In the genomic region with DNA sequence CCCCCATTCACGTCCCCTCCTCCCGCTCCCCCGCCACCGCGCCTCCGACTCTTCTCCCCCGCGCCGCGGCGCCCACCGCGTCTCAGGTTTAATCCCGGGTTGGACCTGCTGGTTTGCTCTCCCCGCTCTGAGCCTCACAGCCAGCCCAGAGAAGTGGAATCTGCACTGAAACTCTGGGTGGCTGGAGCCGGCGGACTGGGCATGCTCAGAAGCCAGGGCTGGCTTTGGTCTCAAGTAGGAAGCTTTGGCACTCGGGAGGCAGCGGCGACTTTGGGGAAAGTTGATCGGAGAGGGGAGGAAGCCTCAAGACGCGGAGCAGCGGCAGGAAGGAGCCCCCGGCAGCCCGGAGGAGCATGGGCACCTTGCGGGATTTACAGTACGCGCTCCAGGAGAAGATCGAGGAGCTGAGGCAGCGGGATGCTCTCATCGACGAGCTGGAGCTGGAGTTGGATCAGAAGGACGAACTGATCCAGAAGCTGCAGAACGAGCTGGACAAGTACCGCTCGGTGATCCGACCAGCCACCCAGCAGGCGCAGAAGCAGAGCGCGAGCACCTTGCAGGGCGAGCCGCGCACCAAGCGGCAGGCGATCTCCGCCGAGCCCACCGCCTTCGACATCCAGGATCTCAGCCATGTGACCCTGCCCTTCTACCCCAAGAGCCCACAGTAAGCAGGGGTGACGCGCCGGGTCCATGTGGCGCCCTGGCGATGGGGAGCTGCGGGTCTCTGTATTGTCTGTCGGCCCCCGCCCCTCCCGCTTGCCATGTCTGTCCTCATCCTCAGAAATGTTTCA, we compare ENCODE assay signal across 1 cellular context.
TF ChIP-seq lines count a peak whose summit lies in the region.

A gene (plus strand): TSS at position 250 of the 791 bp plus-strand sequence.

TF ChIP-seq in WTC11, 78 proteins besides CTCF, POLR2A, EP300 and RAD21 (continued from another document and continues in another):
- TF ChIP-seq, protein P1, sequence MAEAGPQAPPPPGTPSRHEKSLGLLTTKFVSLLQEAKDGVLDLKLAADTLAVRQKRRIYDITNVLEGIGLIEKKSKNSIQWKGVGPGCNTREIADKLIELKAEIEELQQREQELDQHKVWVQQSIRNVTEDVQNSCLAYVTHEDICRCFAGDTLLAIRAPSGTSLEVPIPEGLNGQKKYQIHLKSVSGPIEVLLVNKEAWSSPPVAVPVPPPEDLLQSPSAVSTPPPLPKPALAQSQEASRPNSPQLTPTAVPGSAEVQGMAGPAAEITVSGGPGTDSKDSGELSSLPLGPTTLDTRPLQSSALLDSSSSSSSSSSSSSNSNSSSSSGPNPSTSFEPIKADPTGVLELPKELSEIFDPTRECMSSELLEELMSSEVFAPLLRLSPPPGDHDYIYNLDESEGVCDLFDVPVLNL (CRISPR knock-in tag; IDR thresholded peaks at IDR 0.05; ENCODE audit: borderline replicate concordance, low read depth) = no peak
- no peak for TF ChIP-seq NFATC4 (CRISPR knock-in tag; IDR thresholded peaks at IDR 0.05)
- peak; percentile 16; the same call in 1 of the 2 replicates for TF ChIP-seq ZBTB21 (CRISPR knock-in tag; IDR thresholded peaks at IDR 0.05; ENCODE audit: borderline replicate concordance)
- TF ChIP-seq, protein P2, sequence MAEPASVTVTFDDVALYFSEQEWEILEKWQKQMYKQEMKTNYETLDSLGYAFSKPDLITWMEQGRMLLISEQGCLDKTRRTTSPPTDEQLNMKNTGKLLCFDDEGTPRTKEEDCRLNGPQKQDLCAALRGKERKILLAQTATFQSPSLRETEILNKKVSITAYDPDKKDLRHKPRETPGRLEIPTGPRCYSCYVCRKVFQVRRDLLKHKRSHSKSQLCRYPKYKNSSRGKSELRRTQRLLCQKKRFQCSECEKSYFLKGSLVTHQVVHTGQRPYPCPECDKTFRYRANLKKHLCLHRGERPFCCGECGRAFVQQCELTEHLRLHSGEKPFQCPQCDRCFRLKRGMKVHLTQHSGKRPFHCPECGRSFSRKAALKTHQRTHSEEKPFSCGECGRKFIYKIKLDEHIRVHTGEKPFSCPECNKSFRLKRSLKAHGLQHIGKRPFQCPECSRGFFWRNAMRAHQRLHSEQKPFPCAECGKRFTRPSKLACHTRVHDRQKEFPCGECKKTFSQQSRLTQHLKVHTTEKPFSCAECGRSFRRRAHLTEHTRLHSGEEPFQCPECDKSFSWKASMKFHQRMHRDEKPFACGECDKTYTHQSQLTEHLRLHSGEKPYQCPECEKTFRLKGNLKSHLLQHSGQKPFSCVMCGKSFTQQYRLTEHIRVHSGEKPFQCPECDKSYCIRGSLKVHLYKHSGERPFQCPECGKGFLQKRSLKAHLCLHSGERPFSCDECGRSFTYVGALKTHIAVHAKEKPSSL (CRISPR knock-in tag; conservative IDR thresholded peaks at IDR 0.05) = no peak
- TF ChIP-seq, protein P3, sequence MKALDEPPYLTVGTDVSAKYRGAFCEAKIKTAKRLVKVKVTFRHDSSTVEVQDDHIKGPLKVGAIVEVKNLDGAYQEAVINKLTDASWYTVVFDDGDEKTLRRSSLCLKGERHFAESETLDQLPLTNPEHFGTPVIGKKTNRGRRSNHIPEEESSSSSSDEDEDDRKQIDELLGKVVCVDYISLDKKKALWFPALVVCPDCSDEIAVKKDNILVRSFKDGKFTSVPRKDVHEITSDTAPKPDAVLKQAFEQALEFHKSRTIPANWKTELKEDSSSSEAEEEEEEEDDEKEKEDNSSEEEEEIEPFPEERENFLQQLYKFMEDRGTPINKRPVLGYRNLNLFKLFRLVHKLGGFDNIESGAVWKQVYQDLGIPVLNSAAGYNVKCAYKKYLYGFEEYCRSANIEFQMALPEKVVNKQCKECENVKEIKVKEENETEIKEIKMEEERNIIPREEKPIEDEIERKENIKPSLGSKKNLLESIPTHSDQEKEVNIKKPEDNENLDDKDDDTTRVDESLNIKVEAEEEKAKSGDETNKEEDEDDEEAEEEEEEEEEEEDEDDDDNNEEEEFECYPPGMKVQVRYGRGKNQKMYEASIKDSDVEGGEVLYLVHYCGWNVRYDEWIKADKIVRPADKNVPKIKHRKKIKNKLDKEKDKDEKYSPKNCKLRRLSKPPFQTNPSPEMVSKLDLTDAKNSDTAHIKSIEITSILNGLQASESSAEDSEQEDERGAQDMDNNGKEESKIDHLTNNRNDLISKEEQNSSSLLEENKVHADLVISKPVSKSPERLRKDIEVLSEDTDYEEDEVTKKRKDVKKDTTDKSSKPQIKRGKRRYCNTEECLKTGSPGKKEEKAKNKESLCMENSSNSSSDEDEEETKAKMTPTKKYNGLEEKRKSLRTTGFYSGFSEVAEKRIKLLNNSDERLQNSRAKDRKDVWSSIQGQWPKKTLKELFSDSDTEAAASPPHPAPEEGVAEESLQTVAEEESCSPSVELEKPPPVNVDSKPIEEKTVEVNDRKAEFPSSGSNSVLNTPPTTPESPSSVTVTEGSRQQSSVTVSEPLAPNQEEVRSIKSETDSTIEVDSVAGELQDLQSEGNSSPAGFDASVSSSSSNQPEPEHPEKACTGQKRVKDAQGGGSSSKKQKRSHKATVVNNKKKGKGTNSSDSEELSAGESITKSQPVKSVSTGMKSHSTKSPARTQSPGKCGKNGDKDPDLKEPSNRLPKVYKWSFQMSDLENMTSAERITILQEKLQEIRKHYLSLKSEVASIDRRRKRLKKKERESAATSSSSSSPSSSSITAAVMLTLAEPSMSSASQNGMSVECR (CRISPR knock-in tag; IDR thresholded peaks at IDR 0.05; ENCODE audit: borderline replicate concordance) = peak; percentile 82; the same call in 1 of the 2 replicates
- TF ChIP-seq FOXK1 (CRISPR knock-in tag; IDR thresholded peaks at IDR 0.05) = peak; percentile 55
- TF ChIP-seq TEAD1 (CRISPR knock-in tag; IDR thresholded peaks at IDR 0.05) = peak; percentile 26; the same call in 1 of the 2 replicates
- no peak for TF ChIP-seq GABPB1 (CRISPR knock-in tag; IDR thresholded peaks at IDR 0.05)
- TF ChIP-seq, protein P4, sequence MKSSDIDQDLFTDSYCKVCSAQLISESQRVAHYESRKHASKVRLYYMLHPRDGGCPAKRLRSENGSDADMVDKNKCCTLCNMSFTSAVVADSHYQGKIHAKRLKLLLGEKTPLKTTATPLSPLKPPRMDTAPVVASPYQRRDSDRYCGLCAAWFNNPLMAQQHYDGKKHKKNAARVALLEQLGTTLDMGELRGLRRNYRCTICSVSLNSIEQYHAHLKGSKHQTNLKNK (CRISPR knock-in tag; IDR thresholded peaks at IDR 0.05) = no peak
- TF ChIP-seq, protein P5, sequence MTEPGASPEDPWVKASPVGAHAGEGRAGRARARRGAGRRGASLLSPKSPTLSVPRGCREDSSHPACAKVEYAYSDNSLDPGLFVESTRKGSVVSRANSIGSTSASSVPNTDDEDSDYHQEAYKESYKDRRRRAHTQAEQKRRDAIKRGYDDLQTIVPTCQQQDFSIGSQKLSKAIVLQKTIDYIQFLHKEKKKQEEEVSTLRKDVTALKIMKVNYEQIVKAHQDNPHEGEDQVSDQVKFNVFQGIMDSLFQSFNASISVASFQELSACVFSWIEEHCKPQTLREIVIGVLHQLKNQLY (CRISPR knock-in tag; IDR thresholded peaks at IDR 0.05) = no peak
- no peak for TF ChIP-seq ZNF317 (CRISPR knock-in tag; IDR thresholded peaks at IDR 0.05; ENCODE audit: borderline replicate concordance, low read depth)
- TF ChIP-seq GTF2I (CRISPR knock-in tag; conservative IDR thresholded peaks at IDR 0.05) = no peak
- TF ChIP-seq SMAD4 (CRISPR knock-in tag; IDR thresholded peaks at IDR 0.05) = no peak
- TF ChIP-seq SMAD3 (CRISPR knock-in tag; IDR thresholded peaks at IDR 0.05; ENCODE audit: borderline replicate concordance) = no peak
- TF ChIP-seq, protein P6, sequence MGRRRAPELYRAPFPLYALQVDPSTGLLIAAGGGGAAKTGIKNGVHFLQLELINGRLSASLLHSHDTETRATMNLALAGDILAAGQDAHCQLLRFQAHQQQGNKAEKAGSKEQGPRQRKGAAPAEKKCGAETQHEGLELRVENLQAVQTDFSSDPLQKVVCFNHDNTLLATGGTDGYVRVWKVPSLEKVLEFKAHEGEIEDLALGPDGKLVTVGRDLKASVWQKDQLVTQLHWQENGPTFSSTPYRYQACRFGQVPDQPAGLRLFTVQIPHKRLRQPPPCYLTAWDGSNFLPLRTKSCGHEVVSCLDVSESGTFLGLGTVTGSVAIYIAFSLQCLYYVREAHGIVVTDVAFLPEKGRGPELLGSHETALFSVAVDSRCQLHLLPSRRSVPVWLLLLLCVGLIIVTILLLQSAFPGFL (CRISPR knock-in tag; IDR thresholded peaks at IDR 0.05; ENCODE audit: borderline replicate concordance) = no peak
- TF ChIP-seq, protein P7, sequence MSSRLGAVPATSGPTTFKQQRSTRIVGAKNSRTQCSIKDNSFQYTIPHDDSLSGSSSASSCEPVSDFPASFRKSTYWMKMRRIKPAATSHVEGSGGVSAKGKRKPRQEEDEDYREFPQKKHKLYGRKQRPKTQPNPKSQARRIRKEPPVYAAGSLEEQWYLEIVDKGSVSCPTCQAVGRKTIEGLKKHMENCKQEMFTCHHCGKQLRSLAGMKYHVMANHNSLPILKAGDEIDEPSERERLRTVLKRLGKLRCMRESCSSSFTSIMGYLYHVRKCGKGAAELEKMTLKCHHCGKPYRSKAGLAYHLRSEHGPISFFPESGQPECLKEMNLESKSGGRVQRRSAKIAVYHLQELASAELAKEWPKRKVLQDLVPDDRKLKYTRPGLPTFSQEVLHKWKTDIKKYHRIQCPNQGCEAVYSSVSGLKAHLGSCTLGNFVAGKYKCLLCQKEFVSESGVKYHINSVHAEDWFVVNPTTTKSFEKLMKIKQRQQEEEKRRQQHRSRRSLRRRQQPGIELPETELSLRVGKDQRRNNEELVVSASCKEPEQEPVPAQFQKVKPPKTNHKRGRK (CRISPR knock-in tag; IDR thresholded peaks at IDR 0.05; ENCODE audit: borderline replicate concordance) = no peak
- TF ChIP-seq ZNF138 (CRISPR knock-in tag; conservative IDR thresholded peaks at IDR 0.05) = no peak
- no peak for TF ChIP-seq ZNF263 (CRISPR knock-in tag; IDR thresholded peaks at IDR 0.05; ENCODE audit: low read depth)
- TF ChIP-seq, protein P8, sequence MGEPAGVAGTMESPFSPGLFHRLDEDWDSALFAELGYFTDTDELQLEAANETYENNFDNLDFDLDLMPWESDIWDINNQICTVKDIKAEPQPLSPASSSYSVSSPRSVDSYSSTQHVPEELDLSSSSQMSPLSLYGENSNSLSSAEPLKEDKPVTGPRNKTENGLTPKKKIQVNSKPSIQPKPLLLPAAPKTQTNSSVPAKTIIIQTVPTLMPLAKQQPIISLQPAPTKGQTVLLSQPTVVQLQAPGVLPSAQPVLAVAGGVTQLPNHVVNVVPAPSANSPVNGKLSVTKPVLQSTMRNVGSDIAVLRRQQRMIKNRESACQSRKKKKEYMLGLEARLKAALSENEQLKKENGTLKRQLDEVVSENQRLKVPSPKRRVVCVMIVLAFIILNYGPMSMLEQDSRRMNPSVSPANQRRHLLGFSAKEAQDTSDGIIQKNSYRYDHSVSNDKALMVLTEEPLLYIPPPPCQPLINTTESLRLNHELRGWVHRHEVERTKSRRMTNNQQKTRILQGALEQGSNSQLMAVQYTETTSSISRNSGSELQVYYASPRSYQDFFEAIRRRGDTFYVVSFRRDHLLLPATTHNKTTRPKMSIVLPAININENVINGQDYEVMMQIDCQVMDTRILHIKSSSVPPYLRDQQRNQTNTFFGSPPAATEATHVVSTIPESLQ (CRISPR knock-in tag; IDR thresholded peaks at IDR 0.05) = no peak
- TF ChIP-seq, protein P9, sequence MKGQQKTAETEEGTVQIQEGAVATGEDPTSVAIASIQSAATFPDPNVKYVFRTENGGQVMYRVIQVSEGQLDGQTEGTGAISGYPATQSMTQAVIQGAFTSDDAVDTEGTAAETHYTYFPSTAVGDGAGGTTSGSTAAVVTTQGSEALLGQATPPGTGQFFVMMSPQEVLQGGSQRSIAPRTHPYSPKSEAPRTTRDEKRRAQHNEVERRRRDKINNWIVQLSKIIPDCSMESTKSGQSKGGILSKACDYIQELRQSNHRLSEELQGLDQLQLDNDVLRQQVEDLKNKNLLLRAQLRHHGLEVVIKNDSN (CRISPR knock-in tag; IDR thresholded peaks at IDR 0.05) = peak; percentile 85
- no peak for TF ChIP-seq ESRRA (CRISPR knock-in tag; IDR thresholded peaks at IDR 0.05; ENCODE audit: borderline replicate concordance)
- peak; percentile 34; the same call in 1 of the 2 replicates for TF ChIP-seq SP1 (CRISPR knock-in tag; conservative IDR thresholded peaks at IDR 0.05)
- TF ChIP-seq NR2C2 (CRISPR knock-in tag; IDR thresholded peaks at IDR 0.05) = no peak
- TF ChIP-seq MYBL2 (CRISPR knock-in tag; IDR thresholded peaks at IDR 0.05) = no peak
- TF ChIP-seq ZNF219 (CRISPR knock-in tag; IDR thresholded peaks at IDR 0.05; ENCODE audit: borderline replicate concordance) = no peak
- 0 out of 2 replicates have a peak, but pooled peaks have one; percentile 26 for TF ChIP-seq RELA (CRISPR knock-in tag; IDR thresholded peaks at IDR 0.05; ENCODE audit: borderline replicate concordance)
- TF ChIP-seq ATF1 (CRISPR knock-in tag; IDR thresholded peaks at IDR 0.05) = no peak
- TF ChIP-seq, protein P10, sequence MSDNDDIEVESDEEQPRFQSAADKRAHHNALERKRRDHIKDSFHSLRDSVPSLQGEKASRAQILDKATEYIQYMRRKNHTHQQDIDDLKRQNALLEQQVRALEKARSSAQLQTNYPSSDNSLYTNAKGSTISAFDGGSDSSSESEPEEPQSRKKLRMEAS (CRISPR knock-in tag; IDR thresholded peaks at IDR 0.05) = peak; percentile 84
- TF ChIP-seq ZNF671 (CRISPR knock-in tag; IDR thresholded peaks at IDR 0.05) = no peak
- TF ChIP-seq PRRX2 (CRISPR knock-in tag; IDR thresholded peaks at IDR 0.05) = no peak
- TF ChIP-seq, protein P11, sequence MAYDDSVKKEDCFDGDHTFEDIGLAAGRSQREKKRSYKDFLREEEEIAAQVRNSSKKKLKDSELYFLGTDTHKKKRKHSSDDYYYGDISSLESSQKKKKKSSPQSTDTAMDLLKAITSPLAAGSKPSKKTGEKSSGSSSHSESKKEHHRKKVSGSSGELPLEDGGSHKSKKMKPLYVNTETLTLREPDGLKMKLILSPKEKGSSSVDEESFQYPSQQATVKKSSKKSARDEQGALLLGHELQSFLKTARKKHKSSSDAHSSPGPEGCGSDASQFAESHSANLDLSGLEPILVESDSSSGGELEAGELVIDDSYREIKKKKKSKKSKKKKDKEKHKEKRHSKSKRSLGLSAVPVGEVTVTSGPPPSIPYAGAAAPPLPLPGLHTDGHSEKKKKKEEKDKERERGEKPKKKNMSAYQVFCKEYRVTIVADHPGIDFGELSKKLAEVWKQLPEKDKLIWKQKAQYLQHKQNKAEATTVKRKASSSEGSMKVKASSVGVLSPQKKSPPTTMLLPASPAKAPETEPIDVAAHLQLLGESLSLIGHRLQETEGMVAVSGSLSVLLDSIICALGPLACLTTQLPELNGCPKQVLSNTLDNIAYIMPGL (CRISPR knock-in tag; IDR thresholded peaks at IDR 0.05) = peak; percentile 74; the same call in 1 of the 2 replicates
- TF ChIP-seq JUN (CRISPR knock-in tag; IDR thresholded peaks at IDR 0.05) = no peak
- TF ChIP-seq, protein P12, sequence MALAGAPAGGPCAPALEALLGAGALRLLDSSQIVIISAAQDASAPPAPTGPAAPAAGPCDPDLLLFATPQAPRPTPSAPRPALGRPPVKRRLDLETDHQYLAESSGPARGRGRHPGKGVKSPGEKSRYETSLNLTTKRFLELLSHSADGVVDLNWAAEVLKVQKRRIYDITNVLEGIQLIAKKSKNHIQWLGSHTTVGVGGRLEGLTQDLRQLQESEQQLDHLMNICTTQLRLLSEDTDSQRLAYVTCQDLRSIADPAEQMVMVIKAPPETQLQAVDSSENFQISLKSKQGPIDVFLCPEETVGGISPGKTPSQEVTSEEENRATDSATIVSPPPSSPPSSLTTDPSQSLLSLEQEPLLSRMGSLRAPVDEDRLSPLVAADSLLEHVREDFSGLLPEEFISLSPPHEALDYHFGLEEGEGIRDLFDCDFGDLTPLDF (CRISPR knock-in tag; IDR thresholded peaks at IDR 0.05) = no peak
- no peak for TF ChIP-seq ZNF232 (CRISPR knock-in tag; IDR thresholded peaks at IDR 0.05)
- no peak for TF ChIP-seq IRF2 (CRISPR knock-in tag; IDR thresholded peaks at IDR 0.05; ENCODE audit: borderline replicate concordance, low read depth)
- TF ChIP-seq, protein P13, sequence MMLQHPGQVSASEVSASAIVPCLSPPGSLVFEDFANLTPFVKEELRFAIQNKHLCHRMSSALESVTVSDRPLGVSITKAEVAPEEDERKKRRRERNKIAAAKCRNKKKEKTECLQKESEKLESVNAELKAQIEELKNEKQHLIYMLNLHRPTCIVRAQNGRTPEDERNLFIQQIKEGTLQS (CRISPR knock-in tag; conservative IDR thresholded peaks at IDR 0.05) = no peak
- TF ChIP-seq HMGA2 (CRISPR knock-in tag; IDR thresholded peaks at IDR 0.05) = no peak
